21 cellular contexts compared by ENCODE assay signal in genomic region chr13:44936246-44936645, GRCh38. TPM values are rescaled to one million over a fixed set of nuclear protein-coding genes. Genes with fewer than 3 reads are reported as not detected.
A peak's percentile ranks its signal among the peaks of the same experiment; 100 is the strongest.
DNase-seq lines count a peak whose midpoint lies in the region; ATAC-seq, FAIRE-seq and TF ChIP-seq lines count a peak whose summit lies in the region.
"Had no signal": no experiment of that assay in that cellular context is flagged by ENCODE, and none has a peak within 500 bp of the region (broad histone marks: within the 10 kb centered on the region; RNA-seq: fewer than 3 reads in every experiment).

No MANE protein-coding gene starts in this region.

- no peaks in the 10 kb centered on the region for H3K27me3 ChIP-seq in parathyroid adenoma (ENCODE audit: control insufficient read depth, insufficient read depth, low read length)
- H3K27me3 ChIP-seq in body of pancreas = no peaks in the 10 kb centered on the region
- H3K27me3 ChIP-seq: SJCRH30 had no signal

- H3K9me3 ChIP-seq in kidney (ENCODE audit: control insufficient read depth in 1 of 2, low read length in 2 of 2) (no peaks in the 10 kb centered on the region), parathyroid adenoma (ENCODE audit: control insufficient read depth, low read length) (no peaks in the 10 kb centered on the region), body of pancreas (no peaks in the 10 kb centered on the region)
- H3K9me3 ChIP-seq: SJCRH30 had no signal

- H3K27ac ChIP-seq in kidney (ENCODE audit: low read depth in 2 of 2, low read length in 2 of 2) = no peak overlapping the region
- peak overlapping the region; percentile 15 for H3K27ac ChIP-seq in parathyroid adenoma
- no peak overlapping the region for H3K27ac ChIP-seq in body of pancreas
- H3K27ac ChIP-seq: SJCRH30 had no signal

- DNase-seq in Caki2 (ENCODE audit: low read depth) = peak; percentile 33
- peak; percentile 31 for DNase-seq in astrocyte of the hippocampus (ENCODE audit: low read depth, low spot score)
- DNase-seq in kidney = no peak
- DNase-seq in NCI-H146 treated with DMSO at 0.1 percent for 48 hours (lab: John Stamatoyannopoulos, UW; ENCODE audit: unreplicated experiment) = no peak
- no peak for DNase-seq in body of pancreas
- DNase-seq in cortex of kidney (lab: John Stamatoyannopoulos, UW) = no peak
- DNase-seq: 8988T; CD4-positive, CD25-positive, alpha-beta regulatory T cell; H9; Karpas-422; NCI-H1092 treated with DMSO at 0.1 percent for 48 hours; NCI-H1436; NCI-H187 treated with DMSO at 0.1 percent for 48 hours; NCI-H2171 treated with DMSO at 0.1 percent for 48 hours; NCI-H345; NCI-H510A treated with DMSO at 0.1 percent for 48 hours; SJCRH30 had no signal

- 39 to 44% methylated on average over 1 of the region's 1 CpG for WGBS in body of pancreas, 2 donors

- TF ChIP-seq POLR2A in body of pancreas (IDR thresholded peaks at IDR 0.05) = no peak

- no peak for ATAC-seq in body of pancreas
- ATAC-seq: GM23338, HepG2 had no signal

- H3K9ac ChIP-seq in kidney (ENCODE audit: low read length in 2 of 2) (no peak overlapping the region), parathyroid adenoma (no peak overlapping the region)

- H2AFZ ChIP-seq in parathyroid adenoma = no peak overlapping the region
- H2AFZ ChIP-seq: GM23338 had no signal

- TF ChIP-seq CTCF in kidney (IDR thresholded peaks at IDR 0.05; ENCODE audit: borderline replicate concordance, extremely low read depth, insufficient read depth) (no peak), parathyroid adenoma (IDR thresholded peaks at IDR 0.05) (no peak), body of pancreas (IDR thresholded peaks at IDR 0.05) (no peak)

- FAIRE-seq in kidney (lab: Jason Lieb, UNC) = peak; percentile 47
- FAIRE-seq: D721Med, HepG2 had no signal

- H3K4me1 ChIP-seq in kidney (ENCODE audit: control insufficient read depth in 1 of 2, insufficient read depth in 1 of 2, low read depth in 1 of 2, low read length in 2 of 2) (peaks cover 8 to 11% of the 10 kb centered on the region in 2 donors), parathyroid adenoma (peaks cover 16% of the 10 kb centered on the region), body of pancreas (no peaks in the 10 kb centered on the region)
- H3K4me1 ChIP-seq: SJCRH30 had no signal

- H3K36me3 ChIP-seq in kidney (ENCODE audit: control insufficient read depth in 1 of 2, insufficient read depth in 2 of 2, low read length in 2 of 2) = no peaks in the 10 kb centered on the region
- H3K36me3 ChIP-seq in parathyroid adenoma (ENCODE audit: control insufficient read depth, insufficient read depth, low read length) = no peaks in the 10 kb centered on the region
- H3K36me3 ChIP-seq in body of pancreas (replicated peaks in 1 of 2; ENCODE audit: insufficient read depth in 1 of 2, low read depth in 2 of 2) = no peaks in the 10 kb centered on the region
- H3K36me3 ChIP-seq: SJCRH30 had no signal

- no peak overlapping the region for H3K4me2 ChIP-seq in parathyroid adenoma (ENCODE audit: low read length)
- H3K4me2 ChIP-seq: GM23338 had no signal

- no peaks in the 10 kb centered on the region for H3K79me2 ChIP-seq in parathyroid adenoma

- intact Hi-C loops in kidney (cut with DNase I) (no loop called here), body of pancreas (cut with DNase I) (no loop called here)

- in situ Hi-C loops in Caki2 (cut with HindIII; ENCODE audit: low pct_unique_long_range_greater_than_20kb, low sequenced_read_pairs) = no loop called here

- H3K4me3 ChIP-seq in kidney (ENCODE audit: low read length in 2 of 2) = no peak overlapping the region
- H3K4me3 ChIP-seq in parathyroid adenoma (ENCODE audit: low read depth, low read length) = no peak overlapping the region
- H3K4me3 ChIP-seq in body of pancreas = no peak overlapping the region
- H3K4me3 ChIP-seq: GM23338, SJCRH30 had no signal

RNA-seq across cellular contexts. Expression of gene NUFIP1, which starts 53.0 kb away (rescaled TPM):
- 3.4 and 3.6 TPM in 2 replicates for total RNA-seq in Caki2 (2014; rRNA removed; shearing (Covaris generic); ENCODE audit: low replicate concordance)
- total RNA-seq in kidney (5.5 TPM), body of pancreas (1 to 10 TPM; 1.3 to 1.6 TPM)
- 3.4 TPM for polyA plus RNA-seq in kidney (ENCODE audit: insufficient read depth, low read depth, low replicate concordance)

RNA-seq across cellular contexts. Expression of gene GPALPP1, which starts 53.1 kb away (rescaled TPM):
- total RNA-seq in Caki2 (2014; rRNA removed; shearing (Covaris generic); ENCODE audit: low replicate concordance) = 13.8 and 20.9 TPM in 2 replicates
- total RNA-seq in kidney (25.1 TPM), body of pancreas (10 to 100 TPM; 16.2 to 25.2 TPM)
- 9.2 TPM for polyA plus RNA-seq in kidney (ENCODE audit: insufficient read depth, low read depth, low replicate concordance)

Comparison
In these comparisons a context has a peak if more than half of its experiments do, and no peak if none do; other contexts are left out.
1. DNase-seq: peak in Caki2 (single experiment) and astrocyte of the hippocampus (single experiment); none in kidney (single experiment), NCI-H146 treated with DMSO at 0.1 percent for 48 hours (single experiment), body of pancreas (0 of 4) and cortex of kidney (single experiment).